Comparison of ENCODE assay signal across 14 cellular contexts in the genomic region with DNA sequence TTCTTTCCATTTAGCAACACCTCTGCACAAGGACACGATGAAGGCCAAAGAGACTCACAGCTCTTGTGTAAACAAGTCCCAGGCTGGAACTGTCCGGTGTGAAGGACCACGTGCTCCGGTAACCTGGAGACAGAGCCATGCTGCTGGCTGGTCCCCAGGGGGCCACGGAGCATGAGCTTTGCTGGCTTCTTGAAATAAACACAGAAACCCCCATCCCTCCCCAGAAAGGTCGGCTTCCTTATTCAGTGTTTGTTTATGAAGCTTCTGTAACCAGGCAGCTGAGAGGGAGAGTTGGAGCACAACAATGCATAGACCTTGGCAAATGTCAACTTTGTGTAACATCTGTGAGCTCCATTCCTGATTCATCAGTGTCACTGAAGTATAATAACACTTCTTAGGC.
A peak's percentile ranks its signal among the peaks of the same experiment; 100 is the strongest.
DNase-seq lines count a peak whose midpoint lies in the region; ATAC-seq and TF ChIP-seq lines count a peak whose summit lies in the region.
"Had no signal": no experiment of that assay in that cellular context is flagged by ENCODE, and none has a peak within 500 bp of the region (broad histone marks: within the 10 kb centered on the region; RNA-seq: fewer than 3 reads in every experiment).

No MANE protein-coding gene starts in this region.

- TF ChIP-seq CTCF in activated B cell treated with CpG ODN at 0.5 μM for 24 hours (IDR thresholded peaks at IDR 0.05), result no peak

- peaks cover 6% of the 10 kb centered on the region for H3K36me3 Mint-ChIP-seq in activated CD8-positive, alpha-beta memory T cell treated with anti-CD3 and anti-CD28 coated beads, Interleukin-2, amount 10 ng/mL, durations not matched to agents 7 days and 5 days
- peaks cover 52% of the 10 kb centered on the region for H3K36me3 Mint-ChIP-seq in activated B cell treated with CpG ODN at 0.5 μM for 24 hours (ENCODE audit: low read depth)
- peaks cover 9% of the 10 kb centered on the region for H3K36me3 Mint-ChIP-seq in activated CD8-positive, alpha-beta T cell treated with anti-CD3 and anti-CD28 coated beads, Interleukin-2, amount 10 ng/mL, durations not matched to agents 7 days and 5 days (ENCODE audit: low read depth)

- no peaks in the 10 kb centered on the region for H3K9me3 ChIP-seq in stomach smooth muscle (ENCODE audit: control insufficient read depth in 2 of 2, low read length in 2 of 2)
- H3K9me3 ChIP-seq: tibial nerve had no signal

- POLR2A ChIA-PET in activated B cell treated with CpG ODN at 0.5 μM for 24 hours (lab: Charles Lee), result interaction anchor here (1.4 kb wide), 1 partner anchor 21 kb away, joined by 7 read pairs; no protein-coding TSS in a partner anchor
- POLR2A ChIA-PET in activated CD8-positive, alpha-beta T cell treated with anti-CD3 and anti-CD28 coated beads, Interleukin-2, amount 10 ng/mL, durations not matched to agents 7 days and 5 days (lab: Charles Lee), result no interaction called here

- H3K27ac Mint-ChIP-seq in activated CD8-positive, alpha-beta memory T cell treated with anti-CD3 and anti-CD28 coated beads, Interleukin-2, amount 10 ng/mL, durations not matched to agents 7 days and 5 days, result no peak overlapping the region
- peak overlapping the region; percentile 76 for H3K27ac Mint-ChIP-seq in activated B cell treated with CpG ODN at 0.5 μM for 24 hours
- H3K27ac Mint-ChIP-seq in activated CD8-positive, alpha-beta T cell treated with anti-CD3 and anti-CD28 coated beads, Interleukin-2, amount 10 ng/mL, durations not matched to agents 7 days and 5 days, result no peak overlapping the region
- H3K27ac Mint-ChIP-seq: activated CD4-positive, alpha-beta T cell treated with anti-CD3 and anti-CD28 coated beads, Interleukin-2, amount 10 ng/mL, durations not matched to agents 7 days and 5 days; activated T-helper 1 cell treated with anti-CD3 and anti-CD28 coated beads, Interleukin-12 subunit alpha, Interleukin-12 subunit beta, Interleukin-2, Interleukin-4 antibody, amounts not matched to agents 30 ng/mL and 10 ng/mL and 1 ng/mL, durations not matched to agents 14 hours and 24 hours and 36 hours had no signal

- no peaks in the 10 kb centered on the region for H3K27me3 Mint-ChIP-seq in activated CD8-positive, alpha-beta memory T cell treated with anti-CD3 and anti-CD28 coated beads, Interleukin-2, amount 10 ng/mL, durations not matched to agents 7 days and 5 days
- H3K27me3 Mint-ChIP-seq in activated B cell treated with CpG ODN at 0.5 μM for 24 hours, result no peaks in the 10 kb centered on the region
- H3K27me3 Mint-ChIP-seq in activated CD8-positive, alpha-beta T cell treated with anti-CD3 and anti-CD28 coated beads, Interleukin-2, amount 10 ng/mL, durations not matched to agents 7 days and 5 days (ENCODE audit: low read depth), result no peaks in the 10 kb centered on the region
- H3K27me3 Mint-ChIP-seq: activated CD4-positive, alpha-beta T cell treated with anti-CD3 and anti-CD28 coated beads, Interleukin-2, amount 10 ng/mL, durations not matched to agents 7 days and 5 days had no signal

- intact Hi-C loops in activated B cell treated with CpG ODN at 0.5 μM for 24 hours (cut with micrococcal nuclease), result loop anchor here (1.0 to 5.0 kb wide), 4 partner anchors 12 to 314 kb away; no protein-coding TSS in a partner anchor

- no peaks in the 10 kb centered on the region for H3K36me3 ChIP-seq in stomach smooth muscle (ENCODE audit: control insufficient read depth in 2 of 2, insufficient read depth in 2 of 2, low read length in 2 of 2)

- peak overlapping the region; percentile 37 for H3K27ac ChIP-seq in stomach smooth muscle (ENCODE audit: low read length)
- H3K27ac ChIP-seq: tibial nerve had no signal

- peak overlapping the region in 1 of 2 donors; percentile 31 for H3K4me3 ChIP-seq in stomach smooth muscle (ENCODE audit: low read length in 2 of 2)
- H3K4me3 ChIP-seq: tibial nerve had no signal

- CTCF ChIA-PET in activated CD8-positive, alpha-beta memory T cell treated with anti-CD3 and anti-CD28 coated beads, Interleukin-2, amount 10 ng/mL, durations not matched to agents 7 days and 5 days (lab: Charles Lee), result no interaction called here
- CTCF ChIA-PET in activated B cell treated with CpG ODN at 0.5 μM for 24 hours (lab: Charles Lee), result no interaction called here
- CTCF ChIA-PET in activated CD8-positive, alpha-beta T cell treated with anti-CD3 and anti-CD28 coated beads, Interleukin-2, amount 10 ng/mL, durations not matched to agents 7 days and 5 days (lab: Charles Lee), result no interaction called here

- no peak overlapping the region for H3K9ac ChIP-seq in stomach smooth muscle (ENCODE audit: low read length in 2 of 2)

- H3K9me3 Mint-ChIP-seq in activated CD8-positive, alpha-beta memory T cell treated with anti-CD3 and anti-CD28 coated beads, Interleukin-2, amount 10 ng/mL, durations not matched to agents 7 days and 5 days (ENCODE audit: low read depth), result no peaks in the 10 kb centered on the region
- peaks cover 3% of the 10 kb centered on the region for H3K9me3 Mint-ChIP-seq in activated B cell treated with CpG ODN at 0.5 μM for 24 hours
- H3K9me3 Mint-ChIP-seq in activated CD8-positive, alpha-beta T cell treated with anti-CD3 and anti-CD28 coated beads, Interleukin-2, amount 10 ng/mL, durations not matched to agents 7 days and 5 days (ENCODE audit: insufficient read depth), result no peaks in the 10 kb centered on the region
- H3K9me3 Mint-ChIP-seq: activated CD4-positive, alpha-beta T cell treated with anti-CD3 and anti-CD28 coated beads, Interleukin-2, amount 10 ng/mL, durations not matched to agents 7 days and 5 days; activated T-helper 1 cell treated with anti-CD3 and anti-CD28 coated beads, Interleukin-12 subunit alpha, Interleukin-12 subunit beta, Interleukin-2, Interleukin-4 antibody, amounts not matched to agents 30 ng/mL and 10 ng/mL and 1 ng/mL, durations not matched to agents 14 hours and 24 hours and 36 hours had no signal

- no peaks in the 10 kb centered on the region for H3K4me1 Mint-ChIP-seq in activated CD8-positive, alpha-beta memory T cell treated with anti-CD3 and anti-CD28 coated beads, Interleukin-2, amount 10 ng/mL, durations not matched to agents 7 days and 5 days
- peaks cover 21% of the 10 kb centered on the region for H3K4me1 Mint-ChIP-seq in activated B cell treated with CpG ODN at 0.5 μM for 24 hours
- no peaks in the 10 kb centered on the region for H3K4me1 Mint-ChIP-seq in activated CD8-positive, alpha-beta T cell treated with anti-CD3 and anti-CD28 coated beads, Interleukin-2, amount 10 ng/mL, durations not matched to agents 7 days and 5 days (ENCODE audit: low read depth)
- H3K4me1 Mint-ChIP-seq: activated CD4-positive, alpha-beta T cell treated with anti-CD3 and anti-CD28 coated beads, Interleukin-2, amount 10 ng/mL, durations not matched to agents 7 days and 5 days had no signal

- peak; percentile 32 for DNase-seq in activated CD8-positive, alpha-beta memory T cell treated with anti-CD3 and anti-CD28 coated beads for 24 hours
- no peak for DNase-seq in activated CD8-positive, alpha-beta memory T cell treated with anti-CD3 and anti-CD28 coated beads, Interleukin-2, amount 10 ng/mL, durations not matched to agents 7 days and 5 days
- DNase-seq in activated B cell treated with CpG ODN at 0.5 μM for 24 hours (no peak), iris pigment epithelial cell (ENCODE audit: low read depth) (peak; percentile 46)
- DNase-seq in activated CD8-positive, alpha-beta T cell treated with anti-CD3 and anti-CD28 coated beads, Interleukin-2, amount 10 ng/mL, durations not matched to agents 7 days and 5 days, result no peak
- DNase-seq: activated CD4-positive, alpha-beta T cell treated with anti-CD3 and anti-CD28 coated beads, Interleukin-2, amount 10 ng/mL, durations not matched to agents 7 days and 5 days; amniotic stem cell; NCI-H1048; T1000 had no signal

- H3K27me3 ChIP-seq in stomach smooth muscle (ENCODE audit: control insufficient read depth in 1 of 2, insufficient read depth in 2 of 2, low read length in 2 of 2), result peaks cover 0 to 2% of the 10 kb centered on the region in 2 donors
- H3K27me3 ChIP-seq: tibial nerve had no signal

- no peak for ATAC-seq in activated CD8-positive, alpha-beta memory T cell treated with anti-CD3 and anti-CD28 coated beads, Interleukin-2, amount 10 ng/mL, durations not matched to agents 7 days and 5 days
- peak; percentile 86 for ATAC-seq in activated B cell treated with CpG ODN at 0.5 μM for 24 hours (ENCODE audit: low read depth)
- no peak for ATAC-seq in activated CD8-positive, alpha-beta T cell treated with anti-CD3 and anti-CD28 coated beads, Interleukin-2, amount 10 ng/mL, durations not matched to agents 7 days and 5 days
- ATAC-seq in HG03097 (IDR thresholded peaks at IDR 0.05; ENCODE audit: low FRiP score, unreplicated experiment), result no peak
- no peak for ATAC-seq in GM21723 (IDR thresholded peaks at IDR 0.05; ENCODE audit: unreplicated experiment)

- peaks cover 28% of the 10 kb centered on the region for H3K4me1 ChIP-seq in stomach smooth muscle (ENCODE audit: control insufficient read depth, insufficient read depth, low read length)
- H3K4me1 ChIP-seq: tibial nerve had no signal

- H3K4me3 Mint-ChIP-seq in activated CD8-positive, alpha-beta memory T cell treated with anti-CD3 and anti-CD28 coated beads, Interleukin-2, amount 10 ng/mL, durations not matched to agents 7 days and 5 days, result no peak overlapping the region
- H3K4me3 Mint-ChIP-seq in activated B cell treated with CpG ODN at 0.5 μM for 24 hours, result no peak overlapping the region
- H3K4me3 Mint-ChIP-seq in activated CD8-positive, alpha-beta T cell treated with anti-CD3 and anti-CD28 coated beads, Interleukin-2, amount 10 ng/mL, durations not matched to agents 7 days and 5 days, result no peak overlapping the region
- H3K4me3 Mint-ChIP-seq: activated CD4-positive, alpha-beta T cell treated with anti-CD3 and anti-CD28 coated beads, Interleukin-2, amount 10 ng/mL, durations not matched to agents 7 days and 5 days; activated T-helper 1 cell treated with anti-CD3 and anti-CD28 coated beads, Interleukin-12 subunit alpha, Interleukin-12 subunit beta, Interleukin-2, Interleukin-4 antibody, amounts not matched to agents 30 ng/mL and 10 ng/mL and 1 ng/mL, durations not matched to agents 14 hours and 24 hours and 36 hours had no signal

Comparison
In these comparisons a context has a peak if more than half of its experiments do, and no peak if none do; other contexts are left out.
1. DNase-seq: peak in activated CD8-positive, alpha-beta memory T cell treated with anti-CD3 and anti-CD28 coated beads for 24 hours (single experiment) and iris pigment epithelial cell (single experiment); none in activated CD8-positive, alpha-beta memory T cell treated with anti-CD3 and anti-CD28 coated beads, Interleukin-2, amount 10 ng/mL, durations not matched to agents 7 days and 5 days (single experiment), activated B cell treated with CpG ODN at 0.5 μM for 24 hours (single experiment) and activated CD8-positive, alpha-beta T cell treated with anti-CD3 and anti-CD28 coated beads, Interleukin-2, amount 10 ng/mL, durations not matched to agents 7 days and 5 days (single experiment).